ENCODE assay signal across 27 cellular contexts in the genomic region with DNA sequence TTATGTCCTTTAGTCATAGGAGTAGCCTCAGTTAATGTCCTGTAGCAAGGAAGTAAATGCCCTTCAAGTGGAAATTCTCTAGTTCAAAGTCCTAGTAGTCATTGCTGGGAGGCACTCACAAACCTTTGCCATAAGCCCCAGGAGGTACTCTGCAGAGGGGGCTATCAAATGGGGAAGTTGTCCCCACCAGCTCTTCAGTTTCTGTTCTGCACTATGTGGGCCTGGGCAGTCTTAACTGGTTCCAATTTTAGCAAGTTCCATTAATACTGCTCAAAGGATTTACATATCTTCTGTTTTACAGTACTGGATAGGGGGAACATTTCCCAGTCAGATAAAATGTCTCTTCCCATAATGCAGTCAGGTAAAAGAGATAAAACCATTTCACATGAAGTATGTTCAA.
"Had no signal": no experiment of that assay in that cellular context is flagged by ENCODE, and none has a peak within 500 bp of the region (broad histone marks: within the 10 kb centered on the region; RNA-seq: fewer than 3 reads in every experiment).

No MANE protein-coding gene starts in this region.

- H3K9ac ChIP-seq: neural progenitor cell had no signal

- H3K4me1 ChIP-seq: esophagus muscularis mucosa, foreskin keratinocyte, left lung, lower lobe of right lung, neural progenitor cell, right atrium auricular region had no signal

- DNase-seq: activated CD4-positive, alpha-beta T cell treated with anti-CD3 and anti-CD28 coated beads for 48 hours; activated CD4-positive, alpha-beta T cell treated with anti-CD3 and anti-CD28 coated beads, Interleukin-2, amount 50 U/mL, for 48 hours; activated CD8-positive, alpha-beta memory T cell treated with anti-CD3 and anti-CD28 coated beads for 24 hours; activated effector memory CD4-positive, alpha-beta T cell treated with Interleukin-2 at 50 U/mL for 16 hours; activated naive CD4-positive, alpha-beta T cell treated with Interleukin-2 at 50 U/mL for 16 hours; anterior cingulate cortex; endodermal cell; foreskin keratinocyte; left lung; lower lobe of right lung; mesendoderm; natural killer cell; occipital lobe; stimulated activated CD4-positive, alpha-beta T cell treated with anti-CD3 and anti-CD28 coated beads, Interleukin-1b, Interleukin-23, amount 100 ng/mL, for 48 hours; stimulated activated CD4-positive, alpha-beta T cell treated with anti-CD3 and anti-CD28 coated beads, Interleukin-4, amount 100 ng/mL, for 4 hours; stimulated activated CD8-positive, alpha-beta memory T cell treated with anti-CD3 and anti-CD28 coated beads, Interleukin-4, amount 100 ng/mL, for 48 hours; stimulated activated naive CD8-positive, alpha-beta T cell treated with anti-CD3 and anti-CD28 coated beads, Interleukin-15, amount 100 ng/mL, for 72 hours; substantia nigra had no signal

- H3K27me3 ChIP-seq: esophagus muscularis mucosa, foreskin keratinocyte, left lung, neural progenitor cell, right atrium auricular region had no signal

- FAIRE-seq: bronchial epithelial cell, islet of Langerhans, TTC549 had no signal

- H3K9me3 ChIP-seq: esophagus muscularis mucosa, left lung, lower lobe of right lung, right atrium auricular region had no signal

- H2AFZ ChIP-seq: neural progenitor cell had no signal

- H3K27ac ChIP-seq: esophagus muscularis mucosa, foreskin keratinocyte, left lung, lower lobe of right lung, neural progenitor cell, right atrium auricular region, VCaP had no signal

- H3K4me2 ChIP-seq: neural progenitor cell, smooth muscle cell had no signal

- ATAC-seq: foreskin keratinocyte; left lung; lower lobe of right lung; natural killer cell; stimulated activated memory B cell treated with anti-CD40 and anti-IgM and Interleukin-4, amounts not matched to agents 10 μg/mL and 1 μg/mL and 100 μg/mL, for 72 hours; stimulated activated naive CD8-positive, alpha-beta T cell treated with anti-CD3 and anti-CD28 coated beads, Interleukin-15, amount 100 ng/mL, for 72 hours had no signal

- H3K4me3 ChIP-seq: esophagus muscularis mucosa, left lung, lower lobe of right lung, neural progenitor cell, right atrium auricular region, smooth muscle cell had no signal

- H3K36me3 ChIP-seq: lower lobe of right lung, neural progenitor cell had no signal
